Comparison of ENCODE assay signal across 19 cellular contexts in the genomic region with DNA sequence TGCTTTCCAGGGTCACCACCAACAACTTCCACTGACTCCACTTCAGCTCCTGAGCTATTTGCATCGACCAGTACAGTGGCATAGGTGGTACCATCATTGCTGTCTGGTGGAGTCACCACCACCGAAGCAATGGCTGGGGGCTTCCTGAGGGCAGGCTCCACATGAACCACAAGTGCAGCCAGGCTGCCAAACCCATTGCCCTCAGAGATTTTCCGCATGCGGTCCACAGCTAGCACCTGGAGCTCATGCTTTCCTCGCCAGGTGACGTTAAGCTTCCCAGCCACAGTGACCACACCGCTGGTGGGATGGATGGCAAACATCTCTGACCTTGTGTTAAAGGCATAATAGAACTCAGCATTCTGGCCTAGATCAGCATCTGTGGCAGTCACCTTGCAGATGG. TPM values are rescaled to one million over a fixed set of nuclear protein-coding genes. Genes with fewer than 3 reads are reported as not detected.
"Had no signal": no experiment of that assay in that cellular context is flagged by ENCODE, and none has a peak within 500 bp of the region (broad histone marks: within the 10 kb centered on the region; RNA-seq: fewer than 3 reads in every experiment).

No MANE protein-coding gene starts in this region.

- DNase-seq: hippocampal formation; left ventricle myocardium inferior; mesendoderm; midbrain; mucosa of descending colon; naive thymus-derived CD4-positive, alpha-beta T cell; ovary; retina; right cardiac atrium; sigmoid colon; small intestine; spleen; stimulated activated CD4-positive, alpha-beta T cell treated with anti-CD3 and anti-CD28 coated beads, Interleukin-4, amount 100 ng/mL, for 24 hours; stimulated activated naive CD4-positive, alpha-beta T cell; tibial artery; uterus had no signal

- H3K27ac ChIP-seq: left ventricle myocardium inferior, ovary, sigmoid colon, spleen, thoracic aorta, tibial artery, uterus had no signal

- ATAC-seq: mucosa of descending colon; naive thymus-derived CD4-positive, alpha-beta T cell; right cardiac atrium; stimulated activated effector memory CD8-positive, alpha-beta T cell treated with anti-CD3 and anti-CD28 coated beads, Interleukin-12 subunit alpha, Interleukin-12 subunit beta, amount 100 ng/mL, for 72 hours had no signal

RNA-seq across cellular contexts. Expression of a gene that starts 23.1 kb away (rescaled TPM):
- total RNA-seq: left ventricle myocardium inferior; mucosa of descending colon; naive thymus-derived CD4-positive, alpha-beta T cell; natural killer cell treated with Interleukin-12 subunit alpha and Interleukin-12 subunit beta and Interleukin-15 and Interleukin-18, amount 100 ng/mL, for 72 hours; sigmoid colon had no signal
